ENCODE assay signal across 16 cellular contexts in the genomic region with DNA sequence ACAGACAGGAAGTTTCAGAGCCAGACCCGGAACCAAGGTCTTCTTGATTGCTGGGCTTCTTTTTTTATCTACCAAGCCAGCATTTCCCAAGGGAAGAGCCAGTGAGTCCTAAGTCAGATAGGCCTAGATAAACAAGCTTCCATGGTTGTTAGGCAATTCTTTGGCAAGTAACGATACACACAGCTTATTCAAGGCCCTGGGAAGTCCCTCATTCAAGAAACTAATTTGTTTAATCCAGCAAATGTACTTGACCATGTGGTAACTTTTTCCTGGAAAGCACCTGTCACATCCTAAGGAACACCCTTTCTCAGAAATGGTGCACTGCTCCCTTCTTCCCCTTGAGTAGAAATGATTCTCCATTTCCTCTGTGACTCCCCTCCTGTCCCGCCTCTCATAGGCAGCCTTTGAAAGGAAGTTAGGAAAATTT.
DNase-seq lines count a peak whose midpoint lies in the region; ATAC-seq and TF ChIP-seq lines count a peak whose summit lies in the region.
"Had no signal": no experiment of that assay in that cellular context is flagged by ENCODE, and none has a peak within 500 bp of the region (broad histone marks: within the 10 kb centered on the region; RNA-seq: fewer than 3 reads in every experiment).

No MANE protein-coding gene starts in this region.

- H3K27me3 ChIP-seq in esophagus muscularis mucosa (no peaks in the 10 kb centered on the region), lung (ENCODE audit: control insufficient read depth, insufficient read depth) (no peaks in the 10 kb centered on the region), tibial artery (no peaks in the 10 kb centered on the region), osteoblast (ENCODE audit: insufficient read depth, low read length) (no peaks in the 10 kb centered on the region), MM.1S (replicated peaks; ENCODE audit: insufficient read depth, low read length) (no peaks in the 10 kb centered on the region)

- no peak for TF ChIP-seq POLR2A in esophagus muscularis mucosa (IDR thresholded peaks at IDR 0.05; ENCODE audit: low read depth)

- no peak overlapping the region for H3K4me3 ChIP-seq in esophagus muscularis mucosa
- H3K4me3 ChIP-seq in lung: no peak overlapping the region
- H3K4me3 ChIP-seq in tibial artery: no peak overlapping the region
- no peak overlapping the region for H3K4me3 ChIP-seq in osteoblast (ENCODE audit: insufficient read depth, low read length)
- H3K4me3 ChIP-seq in MM.1S (ENCODE audit: low read length): no peak overlapping the region

- H3F3A ChIP-seq in MM.1S (ENCODE audit: insufficient read depth, low read length): no peaks in the 10 kb centered on the region

- no peak overlapping the region for H3K9ac ChIP-seq in MM.1S (ENCODE audit: low read length)

- peaks cover 26 to 95% (median 83%) of the 10 kb centered on the region in 4 donors for H3K36me3 ChIP-seq in esophagus muscularis mucosa
- H3K36me3 ChIP-seq in lung (ENCODE audit: control insufficient read depth in 2 of 2, insufficient read depth in 2 of 2, low read length in 2 of 2): peaks cover 11 to 13% of the 10 kb centered on the region in 2 donors
- H3K36me3 ChIP-seq in tibial artery: peaks cover 72 to 91% (median 76%) of the 10 kb centered on the region in 3 donors
- no peaks in the 10 kb centered on the region for H3K36me3 ChIP-seq in osteoblast (ENCODE audit: insufficient read depth, low read length)
- H3K36me3 ChIP-seq in MM.1S (replicated peaks; ENCODE audit: insufficient read depth, low read length): no peaks in the 10 kb centered on the region

- intact Hi-C loops in esophagus muscularis mucosa (cut with DNase I): no loop called here
- intact Hi-C loops in tibial artery (cut with DNase I; ENCODE audit: low total_unique reads): no loop called here

- H3K79me2 ChIP-seq in osteoblast (ENCODE audit: insufficient read depth, low read length) (no peaks in the 10 kb centered on the region), MM.1S (ENCODE audit: low read length) (no peaks in the 10 kb centered on the region)

- TF ChIP-seq CTCF in esophagus muscularis mucosa (IDR thresholded peaks at IDR 0.05) (no peak), lung (IDR thresholded peaks at IDR 0.05; ENCODE audit: control extremely low read depth, extremely low read depth) (no peak), tibial artery (IDR thresholded peaks at IDR 0.05) (no peak), osteoblast (IDR thresholded peaks at IDR 0.05; ENCODE audit: extremely low read depth, low read depth, low read length) (no peak), MM.1S (IDR thresholded peaks at IDR 0.05; ENCODE audit: low read length) (no peak)

- ATAC-seq in activated naive CD4-positive, alpha-beta T cell treated with anti-CD3 and anti-CD28 coated beads, Interleukin-2, amount 50 U/mL, for 72 hours: no peak
- peak; percentile 78 for ATAC-seq in lung (ENCODE audit: insufficient read depth, low FRiP score)
- ATAC-seq: activated T-cell treated with anti-CD3 and anti-CD28 coated beads, Interleukin-2, amount 50 U/mL, for 72 hours had no signal

- 52% methylated on average over 3 of the region's 3 CpGs for WGBS in esophagus muscularis mucosa
- WGBS in lung, 2 donors: 37 to 56% methylated on average over 3 of the region's 3 CpGs

- H3K4me2 ChIP-seq in osteoblast (ENCODE audit: insufficient read depth, low read length) (no peak overlapping the region), MM.1S (ENCODE audit: low read depth, low read length) (no peak overlapping the region)

- H2AFZ ChIP-seq in osteoblast (ENCODE audit: low read length) (no peak overlapping the region), MM.1S (ENCODE audit: low read length) (no peak overlapping the region)

- H3K4me1 ChIP-seq in esophagus muscularis mucosa: peaks cover 7 to 15% (median 12%) of the 10 kb centered on the region in 4 donors
- peaks cover 0 to 8% of the 10 kb centered on the region in 2 donors for H3K4me1 ChIP-seq in lung (ENCODE audit: control insufficient read depth in 2 of 2, insufficient read depth in 2 of 2, low read length in 2 of 2)
- H3K4me1 ChIP-seq in tibial artery: peaks cover 0 to 13% (median 4%) of the 10 kb centered on the region in 4 donors
- no peaks in the 10 kb centered on the region for H3K4me1 ChIP-seq in osteoblast (ENCODE audit: insufficient read depth, low read length)
- no peaks in the 10 kb centered on the region for H3K4me1 ChIP-seq in MM.1S (ENCODE audit: low read length)
- H3K4me1 ChIP-seq: Caco-2 had no signal

- H4K20me1 ChIP-seq in osteoblast (ENCODE audit: insufficient read depth, low read length) (no peaks in the 10 kb centered on the region), MM.1S (ENCODE audit: insufficient read depth, low read length) (no peaks in the 10 kb centered on the region)

- H3K36me3 Mint-ChIP-seq in activated naive CD4-positive, alpha-beta T cell treated with anti-CD3 and anti-CD28 coated beads, Interleukin-2, amount 50 U/mL, for 72 hours: peaks cover 8 to 31% of the 10 kb centered on the region in 2 donors
- H3K36me3 Mint-ChIP-seq: brain had no signal

- peaks cover 0 to 7% of the 10 kb centered on the region in 2 donors for H3K9me3 Mint-ChIP-seq in activated naive CD4-positive, alpha-beta T cell treated with anti-CD3 and anti-CD28 coated beads, Interleukin-2, amount 50 U/mL, for 72 hours
- H3K9me3 Mint-ChIP-seq: brain had no signal

- no peaks in the 10 kb centered on the region for H3K9me2 ChIP-seq in MM.1S (replicated peaks; ENCODE audit: insufficient read depth, low read length)

- TF ChIP-seq EP300 in esophagus muscularis mucosa (IDR thresholded peaks at IDR 0.05): peak; percentile 69

- H3K27ac ChIP-seq in esophagus muscularis mucosa (replicated peaks in 1 of 4) (peak overlapping the region; percentile 2 to 77 (median 33)), lung (ENCODE audit: low read depth in 1 of 2, low read length in 1 of 2) (peak overlapping the region in 1 of 2 donors; percentile 61), tibial artery (peak overlapping the region; percentile 18 to 36), osteoblast (ENCODE audit: low read depth, low read length) (no peak overlapping the region), MM.1S (ENCODE audit: low read length) (no peak overlapping the region)
- H3K27ac ChIP-seq: RWPE1 had no signal

- peak overlapping the region; percentile 8 to 75 for H3K27ac Mint-ChIP-seq in activated naive CD4-positive, alpha-beta T cell treated with anti-CD3 and anti-CD28 coated beads, Interleukin-2, amount 50 U/mL, for 72 hours
- H3K27ac Mint-ChIP-seq: activated T-cell treated with anti-CD3 and anti-CD28 coated beads, Interleukin-2, amount 50 U/mL, for 72 hours; brain had no signal

- H3K9me3 ChIP-seq in esophagus muscularis mucosa (no peaks in the 10 kb centered on the region), lung (ENCODE audit: control insufficient read depth in 2 of 2, insufficient read depth in 1 of 2, low read length in 1 of 2) (peaks cover 0 to 3% of the 10 kb centered on the region in 2 donors), tibial artery (no peaks in the 10 kb centered on the region), osteoblast (ENCODE audit: low read depth, low read length) (no peaks in the 10 kb centered on the region), MM.1S (replicated peaks; ENCODE audit: insufficient read depth, low read length) (no peaks in the 10 kb centered on the region)
- H3K9me3 ChIP-seq: Caco-2 had no signal

- DNase-seq in activated naive CD4-positive, alpha-beta T cell treated with anti-CD3 and anti-CD28 coated beads, Interleukin-2, amount 50 U/mL, for 72 hours (ENCODE audit: low spot score in 2 of 2): no peak
- DNase-seq in activated naive CD4-positive, alpha-beta T cell (lab: John Stamatoyannopoulos, UW): no peak
- DNase-seq in esophagus muscularis mucosa (ENCODE audit: extremely low spot score) (no peak), lung (ENCODE audit: low spot score) (no peak), tibial artery (no peak), SKM-1 (lab: John Stamatoyannopoulos, UW; ENCODE audit: unreplicated experiment) (no peak), osteoblast (ENCODE audit: insufficient read length, low spot score, missing footprints) (no peak), MM.1S (no peak)
- DNase-seq: activated CD4-positive, CD25-positive, alpha-beta regulatory T cell treated with anti-CD3 and anti-CD28 coated beads, Interleukin-2, amount 50 U/mL, for 72 hours; activated T-cell treated with anti-CD3 and anti-CD28 coated beads, Interleukin-2, amount 50 U/mL, for 72 hours; Caco-2; effector CD4-positive, alpha-beta T cell; retina; stimulated activated CD4-positive, alpha-beta T cell treated with anti-CD3 and anti-CD28 coated beads, Interleukin-2, amount 100 ng/mL, for 48 hours had no signal

Comparison
In these comparisons a context has a peak if more than half of its experiments do, and no peak if none do; other contexts are left out.
1. H3K27ac ChIP-seq: peak in esophagus muscularis mucosa (4 of 4) and tibial artery (2 of 2); none in osteoblast (single experiment) and MM.1S (single experiment).